9 cellular contexts compared by ENCODE assay signal in the genomic region with DNA sequence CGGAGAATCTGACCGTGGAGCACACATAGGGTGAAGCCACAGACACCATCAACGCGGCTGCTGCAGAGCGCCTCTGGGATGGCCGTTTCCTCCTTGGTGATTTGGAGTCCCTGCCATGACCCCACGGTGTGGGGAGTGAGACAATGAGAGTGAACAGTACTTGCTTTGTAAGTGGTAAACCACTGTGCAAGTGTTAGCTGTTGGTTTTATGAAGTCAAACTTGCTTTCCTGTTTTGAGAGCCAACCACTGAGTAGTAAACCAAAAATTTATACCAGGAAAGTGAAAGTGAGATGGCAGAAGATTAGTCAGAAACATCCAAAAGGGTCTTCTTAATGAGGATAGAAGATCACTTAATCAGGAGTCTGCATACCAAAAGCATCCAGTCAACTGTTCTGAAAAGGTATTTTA.
A peak's percentile ranks its signal among the peaks of the same experiment; 100 is the strongest.
DNase-seq lines count a peak whose midpoint lies in the region; ATAC-seq, FAIRE-seq and TF ChIP-seq lines count a peak whose summit lies in the region.
"Had no signal": no experiment of that assay in that cellular context is flagged by ENCODE, and none has a peak within 500 bp of the region (broad histone marks: within the 10 kb centered on the region; RNA-seq: fewer than 3 reads in every experiment).

No MANE protein-coding gene starts in this region.

- intact Hi-C loops in activated naive CD4-positive, alpha-beta T cell treated with anti-CD3 and anti-CD28 coated beads for 36 hours (cut with micrococcal nuclease) = loop anchor here (1.0 to 5.0 kb wide), 4 partner anchors 158 to 477 kb away; a partner anchor contains a TSS
- intact Hi-C loops in pancreas (cut with DNase I) = no loop called here

- FAIRE-seq in pancreas (lab: Jason Lieb, UNC) = no peak

- peak overlapping the region; percentile 28 for H3K27ac Mint-ChIP-seq in activated naive CD4-positive, alpha-beta T cell treated with anti-CD3 and anti-CD28 coated beads for 36 hours
- H3K27ac Mint-ChIP-seq: activated T-helper 2 cell treated with anti-CD3 and anti-CD28 coated beads, Interferon-gamma antibody, Interleukin-2, Interleukin-4, amounts not matched to agents 10 μg/mL and 5 μg/mL and 100 μg/mL, durations not matched to agents 14 hours and 24 hours and 36 hours had no signal

- no peaks in the 10 kb centered on the region for H3K27me3 ChIP-seq in pancreas

- peak overlapping the region; percentile 47 for H3K4me3 Mint-ChIP-seq in activated naive CD4-positive, alpha-beta T cell treated with anti-CD3 and anti-CD28 coated beads for 36 hours

- TF ChIP-seq CTCF in pancreas (IDR thresholded peaks at IDR 0.05) = no peak

- no peak overlapping the region for H3K4me3 ChIP-seq in pancreas

- DNase-seq in activated naive CD4-positive, alpha-beta T cell treated with anti-CD3 and anti-CD28 coated beads for 36 hours = peak; percentile 55
- DNase-seq in pancreas (no peak), NCI-H187 treated with DMSO at 0.1 percent for 48 hours (lab: John Stamatoyannopoulos, UW) (no peak), NCI-H226 (no peak), NCI-H524 treated with DMSO at 0.1 percent for 48 hours (lab: John Stamatoyannopoulos, UW) (no peak)

- H3K36me3 ChIP-seq in pancreas = no peaks in the 10 kb centered on the region

- peak overlapping the region in 2 of 4 donors; percentile 33 to 36 for H3K27ac ChIP-seq in pancreas

- ATAC-seq in GM19025 (IDR thresholded peaks at IDR 0.05; ENCODE audit: low read depth, unreplicated experiment) (peak; percentile 69), HG03342 (IDR thresholded peaks at IDR 0.05; ENCODE audit: unreplicated experiment) (peak; percentile 82), pancreas (peak in 3 of 4 donors; percentile 23 to 45 (median 43)), HG03432 (IDR thresholded peaks at IDR 0.05; ENCODE audit: unreplicated experiment) (no peak)

- H3K9me3 Mint-ChIP-seq in activated naive CD4-positive, alpha-beta T cell treated with anti-CD3 and anti-CD28 coated beads for 36 hours = no peaks in the 10 kb centered on the region
- H3K9me3 Mint-ChIP-seq: activated T-helper 2 cell treated with anti-CD3 and anti-CD28 coated beads, Interferon-gamma antibody, Interleukin-2, Interleukin-4, amounts not matched to agents 10 μg/mL and 5 μg/mL and 100 μg/mL, durations not matched to agents 14 hours and 24 hours and 36 hours had no signal

- peaks cover 47% of the 10 kb centered on the region for H3K4me1 Mint-ChIP-seq in activated naive CD4-positive, alpha-beta T cell treated with anti-CD3 and anti-CD28 coated beads for 36 hours (ENCODE audit: low read depth)

- H3K27me3 Mint-ChIP-seq in activated naive CD4-positive, alpha-beta T cell treated with anti-CD3 and anti-CD28 coated beads for 36 hours (ENCODE audit: low read depth) = no peaks in the 10 kb centered on the region

- CTCF ChIA-PET in activated naive CD4-positive, alpha-beta T cell treated with anti-CD3 and anti-CD28 coated beads for 36 hours (lab: Charles Lee) = no interaction called here

- 85 to 88% methylated on average over 7 of the region's 7 CpGs for WGBS in pancreas, 2 donors

- H3K9me3 ChIP-seq in pancreas = no peaks in the 10 kb centered on the region

- peaks cover 2% of the 10 kb centered on the region for H3K36me3 Mint-ChIP-seq in activated naive CD4-positive, alpha-beta T cell treated with anti-CD3 and anti-CD28 coated beads for 36 hours (ENCODE audit: low read depth)

- peaks cover 0 to 16% (median 14%) of the 10 kb centered on the region in 3 donors for H3K4me1 ChIP-seq in pancreas
